Comparison of ENCODE assay signal across 2 cellular contexts in the genomic region with DNA sequence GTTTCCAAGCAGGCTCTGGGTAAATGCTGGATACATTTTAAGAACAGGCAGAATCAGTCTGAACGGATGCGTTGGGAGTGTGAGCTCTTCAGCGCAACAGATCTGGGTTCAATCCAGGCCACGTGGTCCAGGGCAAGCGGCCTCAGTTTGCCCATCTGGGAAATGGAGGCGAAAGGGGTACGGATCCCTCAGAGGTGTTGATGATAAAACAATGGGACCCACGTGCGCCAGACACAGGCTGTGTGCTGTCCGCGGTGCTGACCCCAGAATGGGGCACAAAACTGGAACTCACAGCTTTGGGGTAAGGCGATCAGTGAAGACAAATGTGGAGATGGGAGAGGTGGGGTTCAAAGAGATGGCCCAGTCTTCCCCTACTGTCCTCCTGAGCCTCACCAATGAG.
A peak's percentile ranks its signal among the peaks of the same experiment; 100 is the strongest.
TF ChIP-seq lines count a peak whose summit lies in the region.

No MANE protein-coding gene starts in this region.

TF ChIP-seq in HEK293, 187 proteins besides CTCF, POLR2A, EP300 and RAD21:
- TF ChIP-seq ZNF658 (tag by site-specific recombination; IDR thresholded peaks at IDR 0.05) (no peak), ZNF626 (tag by site-specific recombination; IDR thresholded peaks at IDR 0.05) (no peak), OVOL3 (tag by site-specific recombination; IDR thresholded peaks at IDR 0.05) (no peak), ZNF664 (tag by site-specific recombination; IDR thresholded peaks at IDR 0.05) (peak; percentile 86; the same call in 1 of the 2 replicates), REST (tag by site-specific recombination; IDR thresholded peaks at IDR 0.05) (peak; percentile 97), ZSCAN23 (tag by site-specific recombination; IDR thresholded peaks at IDR 0.05) (no peak), ZNF501 (tag by site-specific recombination; IDR thresholded peaks at IDR 0.05) (no peak), SCRT1 (tag by site-specific recombination; IDR thresholded peaks at IDR 0.05; ENCODE audit: borderline replicate concordance) (no peak), BCL11B (tag by site-specific recombination; IDR thresholded peaks at IDR 0.05; ENCODE audit: low read depth) (no peak)
- TF ChIP-seq, protein P1, sequence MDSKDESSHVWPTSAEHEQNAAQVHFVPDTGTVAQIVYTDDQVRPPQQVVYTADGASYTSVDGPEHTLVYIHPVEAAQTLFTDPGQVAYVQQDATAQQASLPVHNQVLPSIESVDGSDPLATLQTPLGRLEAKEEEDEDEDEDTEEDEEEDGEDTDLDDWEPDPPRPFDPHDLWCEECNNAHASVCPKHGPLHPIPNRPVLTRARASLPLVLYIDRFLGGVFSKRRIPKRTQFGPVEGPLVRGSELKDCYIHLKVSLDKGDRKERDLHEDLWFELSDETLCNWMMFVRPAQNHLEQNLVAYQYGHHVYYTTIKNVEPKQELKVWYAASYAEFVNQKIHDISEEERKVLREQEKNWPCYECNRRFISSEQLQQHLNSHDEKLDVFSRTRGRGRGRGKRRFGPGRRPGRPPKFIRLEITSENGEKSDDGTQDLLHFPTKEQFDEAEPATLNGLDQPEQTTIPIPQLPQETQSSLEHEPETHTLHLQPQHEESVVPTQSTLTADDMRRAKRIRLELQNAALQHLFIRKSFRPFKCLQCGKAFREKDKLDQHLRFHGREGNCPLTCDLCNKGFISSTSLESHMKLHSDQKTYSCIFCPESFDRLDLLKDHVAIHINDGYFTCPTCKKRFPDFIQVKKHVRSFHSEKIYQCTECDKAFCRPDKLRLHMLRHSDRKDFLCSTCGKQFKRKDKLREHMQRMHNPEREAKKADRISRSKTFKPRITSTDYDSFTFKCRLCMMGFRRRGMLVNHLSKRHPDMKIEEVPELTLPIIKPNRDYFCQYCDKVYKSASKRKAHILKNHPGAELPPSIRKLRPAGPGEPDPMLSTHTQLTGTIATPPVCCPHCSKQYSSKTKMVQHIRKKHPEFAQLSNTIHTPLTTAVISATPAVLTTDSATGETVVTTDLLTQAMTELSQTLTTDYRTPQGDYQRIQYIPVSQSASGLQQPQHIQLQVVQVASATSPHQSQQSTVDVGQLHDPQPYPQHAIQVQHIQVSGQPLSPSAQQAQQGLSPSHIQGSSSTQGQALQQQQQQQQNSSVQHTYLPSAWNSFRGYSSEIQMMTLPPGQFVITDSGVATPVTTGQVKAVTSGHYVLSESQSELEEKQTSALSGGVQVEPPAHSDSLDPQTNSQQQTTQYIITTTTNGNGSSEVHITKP (tag by site-specific recombination; IDR thresholded peaks at IDR 0.05) = no peak

TF ChIP-seq in H1, 55 proteins besides CTCF, POLR2A, EP300 and RAD21:
- TF ChIP-seq SIN3A (conservative IDR thresholded peaks at IDR 0.05 in 1 of 2, IDR thresholded peaks at IDR 0.05 in 1 of 2; ENCODE audit: low read depth in 1 of 2, low read length in 2 of 2) (peak; percentile 95 to 99), HDAC2 (IDR thresholded peaks at IDR 0.05; ENCODE audit: borderline replicate concordance in 1 of 2, low read depth in 2 of 2, low read length in 2 of 2) (peak in 1 of 2 experiments; percentile 94; a peak in 2 of 4 replicates), E2F6 (IDR thresholded peaks at IDR 0.05) (peak; percentile 39; the same call in 1 of the 2 replicates), NANOG (IDR thresholded peaks at IDR 0.05; ENCODE audit: insufficient read depth, low read depth, low read length, poor library complexity, severe bottlenecking) (no peak), SIRT6 (IDR thresholded peaks at IDR 0.05; ENCODE audit: low read length) (no peak), USF2 (IDR thresholded peaks at IDR 0.05; ENCODE audit: low read length) (peak; percentile 41; the same call in 1 of the 2 replicates), GABPA (IDR thresholded peaks at IDR 0.05; ENCODE audit: borderline replicate concordance, insufficient read depth, low read length) (no peak), SAP30 (IDR thresholded peaks at IDR 0.05; ENCODE audit: insufficient read depth, insufficient replicate concordance, low read length) (peak; percentile 96), CREB1 (IDR thresholded peaks at IDR 0.05) (peak; percentile 41; the same call in 1 of the 2 replicates), KDM1A (IDR thresholded peaks at IDR 0.05; ENCODE audit: borderline replicate concordance, low read length) (peak; percentile 98)
- TF ChIP-seq, protein P2, sequence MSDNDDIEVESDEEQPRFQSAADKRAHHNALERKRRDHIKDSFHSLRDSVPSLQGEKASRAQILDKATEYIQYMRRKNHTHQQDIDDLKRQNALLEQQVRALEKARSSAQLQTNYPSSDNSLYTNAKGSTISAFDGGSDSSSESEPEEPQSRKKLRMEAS (IDR thresholded peaks at IDR 0.05) = peak; percentile 99
TF ChIP-seq in H1: peak in this region for 8.
